In the genomic region with DNA sequence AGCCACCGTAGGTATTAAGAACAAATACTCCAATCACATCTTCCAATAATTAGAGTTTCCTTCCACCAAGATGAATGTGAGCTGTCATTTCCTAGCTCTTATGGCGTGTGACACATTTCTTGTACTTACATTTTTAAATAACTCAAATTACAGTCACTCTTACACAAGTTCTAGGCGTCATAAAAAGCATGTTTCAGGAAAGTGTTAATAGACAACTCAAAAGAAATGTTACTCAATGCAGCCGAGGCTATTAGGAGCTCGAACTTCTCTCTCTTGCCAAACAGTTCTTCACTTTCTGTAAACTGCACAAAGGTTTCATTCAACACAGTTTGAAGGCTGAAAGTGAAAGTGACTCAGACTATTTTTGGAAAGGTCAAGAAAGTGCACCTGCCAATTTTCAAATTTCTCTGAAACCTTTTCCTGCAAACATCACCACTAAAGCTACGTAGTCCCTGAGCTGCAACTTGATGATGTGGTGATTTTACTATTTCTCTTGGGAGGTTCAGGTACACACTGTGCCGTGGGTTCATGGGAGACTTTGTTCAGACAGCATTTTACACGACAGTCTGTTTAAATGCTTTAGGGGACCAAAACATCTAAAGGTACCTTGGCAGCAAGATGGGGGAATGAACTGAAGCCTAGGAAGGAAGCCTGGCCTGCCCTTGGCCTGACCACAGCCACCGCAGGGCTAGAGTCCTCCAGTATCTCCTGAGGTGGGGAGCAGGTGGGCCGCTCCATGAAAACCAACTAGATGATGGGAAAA, we compare ENCODE assay signal across 1 cellular context.
A peak's percentile ranks its signal among the peaks of the same experiment; 100 is the strongest.
TF ChIP-seq lines count a peak whose summit lies in the region.

No MANE protein-coding gene starts in this region.

TF ChIP-seq in GM12878, 131 proteins besides CTCF, POLR2A, EP300 and RAD21 (continued from another document):
- no peak for TF ChIP-seq KAT2A (conservative IDR thresholded peaks at IDR 0.05; ENCODE audit: control insufficient read depth, low read depth, low read length)
- TF ChIP-seq ASH2L (IDR thresholded peaks at IDR 0.05; ENCODE audit: borderline replicate concordance, low read depth) = no peak
- TF ChIP-seq, protein P1, sequence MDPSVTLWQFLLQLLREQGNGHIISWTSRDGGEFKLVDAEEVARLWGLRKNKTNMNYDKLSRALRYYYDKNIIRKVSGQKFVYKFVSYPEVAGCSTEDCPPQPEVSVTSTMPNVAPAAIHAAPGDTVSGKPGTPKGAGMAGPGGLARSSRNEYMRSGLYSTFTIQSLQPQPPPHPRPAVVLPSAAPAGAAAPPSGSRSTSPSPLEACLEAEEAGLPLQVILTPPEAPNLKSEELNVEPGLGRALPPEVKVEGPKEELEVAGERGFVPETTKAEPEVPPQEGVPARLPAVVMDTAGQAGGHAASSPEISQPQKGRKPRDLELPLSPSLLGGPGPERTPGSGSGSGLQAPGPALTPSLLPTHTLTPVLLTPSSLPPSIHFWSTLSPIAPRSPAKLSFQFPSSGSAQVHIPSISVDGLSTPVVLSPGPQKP (IDR thresholded peaks at IDR 0.05; ENCODE audit: low read depth, low read length) = no peak
- TF ChIP-seq, protein P2, sequence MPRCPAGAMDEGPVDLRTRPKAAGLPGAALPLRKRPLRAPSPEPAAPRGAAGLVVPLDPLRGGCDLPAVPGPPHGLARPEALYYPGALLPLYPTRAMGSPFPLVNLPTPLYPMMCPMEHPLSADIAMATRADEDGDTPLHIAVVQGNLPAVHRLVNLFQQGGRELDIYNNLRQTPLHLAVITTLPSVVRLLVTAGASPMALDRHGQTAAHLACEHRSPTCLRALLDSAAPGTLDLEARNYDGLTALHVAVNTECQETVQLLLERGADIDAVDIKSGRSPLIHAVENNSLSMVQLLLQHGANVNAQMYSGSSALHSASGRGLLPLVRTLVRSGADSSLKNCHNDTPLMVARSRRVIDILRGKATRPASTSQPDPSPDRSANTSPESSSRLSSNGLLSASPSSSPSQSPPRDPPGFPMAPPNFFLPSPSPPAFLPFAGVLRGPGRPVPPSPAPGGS (IDR thresholded peaks at IDR 0.05; ENCODE audit: borderline replicate concordance, insufficient read depth, low read depth, low read length, poor library complexity, severe bottlenecking) = peak; percentile 42
- no peak for TF ChIP-seq NFYA (IDR thresholded peaks at IDR 0.05; ENCODE audit: borderline replicate concordance, low read depth, low read length)
- TF ChIP-seq MTA3 (IDR thresholded peaks at IDR 0.05; ENCODE audit: borderline replicate concordance, low read length) = peak; percentile 84; the same call in 1 of the 2 replicates
- TF ChIP-seq RB1 (IDR thresholded peaks at IDR 0.05; ENCODE audit: borderline replicate concordance) = no peak
- TF ChIP-seq POU2F2 (IDR thresholded peaks at IDR 0.05; ENCODE audit: borderline replicate concordance, low read depth, low read length) = 0 out of 3 replicates have a peak, but pooled peaks have one; percentile 43
- TF ChIP-seq RUNX3 (IDR thresholded peaks at IDR 0.05; ENCODE audit: low read length) = peak; percentile 74
- TF ChIP-seq, protein P3, sequence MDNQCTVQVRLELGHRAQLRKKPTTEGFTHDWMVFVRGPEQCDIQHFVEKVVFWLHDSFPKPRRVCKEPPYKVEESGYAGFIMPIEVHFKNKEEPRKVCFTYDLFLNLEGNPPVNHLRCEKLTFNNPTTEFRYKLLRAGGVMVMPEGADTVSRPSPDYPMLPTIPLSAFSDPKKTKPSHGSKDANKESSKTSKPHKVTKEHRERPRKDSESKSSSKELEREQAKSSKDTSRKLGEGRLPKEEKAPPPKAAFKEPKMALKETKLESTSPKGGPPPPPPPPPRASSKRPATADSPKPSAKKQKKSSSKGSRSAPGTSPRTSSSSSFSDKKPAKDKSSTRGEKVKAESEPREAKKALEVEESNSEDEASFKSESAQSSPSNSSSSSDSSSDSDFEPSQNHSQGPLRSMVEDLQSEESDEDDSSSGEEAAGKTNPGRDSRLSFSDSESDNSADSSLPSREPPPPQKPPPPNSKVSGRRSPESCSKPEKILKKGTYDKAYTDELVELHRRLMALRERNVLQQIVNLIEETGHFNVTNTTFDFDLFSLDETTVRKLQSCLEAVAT (IDR thresholded peaks at IDR 0.05) = no peak
- no peak for TF ChIP-seq CHD1 (IDR thresholded peaks at IDR 0.05; ENCODE audit: low read depth, low read length)
- peak; percentile 76; the same call in 1 of the 2 replicates for TF ChIP-seq ZBED1 (IDR thresholded peaks at IDR 0.05; ENCODE audit: borderline replicate concordance)
